In the genomic region with DNA sequence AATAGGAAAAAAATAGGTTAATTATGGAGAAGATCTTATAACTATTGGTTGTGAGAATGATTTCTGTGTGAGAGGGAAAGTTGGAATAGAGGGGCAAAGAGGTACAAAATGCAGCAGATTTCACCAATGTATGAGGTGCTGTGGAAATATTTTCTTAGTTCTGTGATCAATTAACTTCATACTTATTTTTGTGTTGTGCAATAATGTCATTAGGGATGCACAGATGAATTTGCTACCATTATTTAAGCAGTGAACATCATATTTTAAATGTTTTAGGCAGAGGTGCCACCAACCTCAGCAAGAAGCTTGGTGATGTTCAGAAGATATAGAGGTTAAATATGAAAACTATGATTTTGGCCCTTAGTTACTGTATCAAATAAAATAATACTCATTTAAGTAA, we compare ENCODE assay signal across 18 cellular contexts. TPM values are rescaled to one million over a fixed set of nuclear protein-coding genes. Genes with fewer than 3 reads are reported as not detected.
A peak's percentile ranks its signal among the peaks of the same experiment; 100 is the strongest.
DNase-seq lines count a peak whose midpoint lies in the region; ATAC-seq, FAIRE-seq and TF ChIP-seq lines count a peak whose summit lies in the region.
"Had no signal": no experiment of that assay in that cellular context is flagged by ENCODE, and none has a peak within 500 bp of the region (broad histone marks: within the 10 kb centered on the region; RNA-seq: fewer than 3 reads in every experiment).

No MANE protein-coding gene starts in this region.

- H3K9me3 ChIP-seq in OCI-LY7 (ENCODE audit: low read length) (no peaks in the 10 kb centered on the region), K562 (replicated peaks; ENCODE audit: control insufficient read depth, insufficient read depth, low read depth, low read length) (no peaks in the 10 kb centered on the region), gastrocnemius medialis (no peaks in the 10 kb centered on the region)
- H3K9me3 ChIP-seq: gastroesophageal sphincter, Peyer's patch, right lobe of liver, upper lobe of left lung had no signal

- peaks cover 77% of the 10 kb centered on the region for H3K4me1 Mint-ChIP-seq in activated T-cell treated with anti-CD3 and anti-CD28 coated beads, Interleukin-2, amount 50 U/mL, for 4 hours (ENCODE audit: low read depth)

- H3K9ac ChIP-seq in K562 (ENCODE audit: insufficient read depth in 1 of 2, low read depth in 2 of 2, low read length in 2 of 2): no peak overlapping the region

- no peak for DNase-seq in activated T-cell treated with anti-CD3 and anti-CD28 coated beads, Interleukin-2, amount 50 U/mL, for 4 hours
- DNase-seq in activated T-cell treated with anti-CD3 and anti-CD28 coated beads for 4 hours (no peak), OCI-LY7 (ENCODE audit: low spot score) (no peak), K562 (ENCODE audit: extremely low read depth in 1 of 4, low spot score in 3 of 4) (no peak), gastrocnemius medialis (no peak), cortex of kidney (lab: John Stamatoyannopoulos, UW) (no peak), Ammon's horn (ENCODE audit: low spot score) (no peak)
- DNase-seq: activated naive CD4-positive, alpha-beta T cell treated with anti-CD3 and anti-CD28 coated beads, Interleukin-2, amount 10 ng/mL, durations not matched to agents 7 days and 5 days; DMS 273 treated with DMSO at 0.1 percent for 48 hours; NCI-H187 treated with DMSO at 0.1 percent for 48 hours; NCI-H510A treated with DMSO at 0.1 percent for 48 hours; Peyer's patch; right lobe of liver; stimulated activated CD8-positive, alpha-beta memory T cell treated with anti-CD3 and anti-CD28 coated beads, Interleukin-4, amount 100 ng/mL, for 48 hours; upper lobe of left lung had no signal

- no peaks in the 10 kb centered on the region for H3K27me3 Mint-ChIP-seq in activated T-cell treated with anti-CD3 and anti-CD28 coated beads, Interleukin-2, amount 50 U/mL, for 4 hours (ENCODE audit: low read depth)
- H3K27me3 Mint-ChIP-seq: activated naive CD4-positive, alpha-beta T cell treated with anti-CD3 and anti-CD28 coated beads, Interleukin-2, amount 10 ng/mL, durations not matched to agents 7 days and 5 days had no signal

- H4K20me1 ChIP-seq in OCI-LY7 (ENCODE audit: insufficient read depth, low read length): peaks cover 54% of the 10 kb centered on the region
- H4K20me1 ChIP-seq in K562 (replicated peaks; ENCODE audit: control insufficient read depth, insufficient read depth, low read length): peaks cover 34% of the 10 kb centered on the region

- peaks cover 53% of the 10 kb centered on the region for H3K4me1 ChIP-seq in OCI-LY7 (ENCODE audit: insufficient read depth, low read length, poor library complexity, severe bottlenecking)
- H3K4me1 ChIP-seq in K562 (replicated peaks in 1 of 2; ENCODE audit: control insufficient read depth in 2 of 2, insufficient read depth in 2 of 2, low read length in 2 of 2): peaks cover 11 to 27% of the 10 kb centered on the region in 2 experiments; a peak in 4 of 5 replicates
- H3K4me1 ChIP-seq in gastrocnemius medialis: peaks cover 84 to 87% of the 10 kb centered on the region in 2 donors

- intact Hi-C loops in OCI-LY7 (cut with micrococcal nuclease; ENCODE audit: unreplicated experiment) (no loop called here), K562 (cut with micrococcal nuclease) (loop anchor here (2.0 kb wide), 1 partner anchor 20 kb away; no protein-coding TSS in a partner anchor), gastrocnemius medialis (cut with DNase I; ENCODE audit: low total_unique reads) (no loop called here)

- CTCF ChIA-PET in OCI-LY7 (lab: Charles Lee; ENCODE audit: unreplicated experiment): no interaction called here
- CTCF ChIA-PET in K562 (lab: Yijun Ruan, JAX; ENCODE audit: low intra/inter-chr PET ratio): no interaction called here

- in situ Hi-C loops in K562 (cut with MboI): no loop called here
- in situ Hi-C loops in gastrocnemius medialis (cut with MboI; ENCODE audit: low sequenced_read_pairs in 4 of 4): no loop called here

- H3K9me3 Mint-ChIP-seq in activated T-cell treated with anti-CD3 and anti-CD28 coated beads, Interleukin-2, amount 50 U/mL, for 4 hours: no peaks in the 10 kb centered on the region
- H3K9me3 Mint-ChIP-seq: activated naive CD4-positive, alpha-beta T cell treated with anti-CD3 and anti-CD28 coated beads, Interleukin-2, amount 10 ng/mL, durations not matched to agents 7 days and 5 days had no signal

- POLR2A ChIA-PET in OCI-LY7 (lab: Charles Lee): interaction anchor here (1.1 to 4.0 kb wide), 7 partner anchors 9 to 97 kb away, joined by 4 to 18 read pairs (median 8); no protein-coding TSS in a partner anchor
- POLR2A ChIA-PET in K562 (lab: Yijun Ruan, JAX): interaction anchor here (1.3 to 3.9 kb wide), 3 partner anchors 10 to 47 kb away, joined by 4 to 23 read pairs (median 5); no protein-coding TSS in a partner anchor

- H3K27ac ChIP-seq in OCI-LY7 (ENCODE audit: low read depth, low read length, poor library complexity, severe bottlenecking) (no peak overlapping the region), K562 (ENCODE audit: extremely low read depth, low read depth, low read length) (no peak overlapping the region), gastrocnemius medialis (peak overlapping the region; percentile 58 to 92 (median 86))
- H3K27ac ChIP-seq: gastroesophageal sphincter, Peyer's patch, right lobe of liver, upper lobe of left lung had no signal

- H3K4me2 ChIP-seq in OCI-LY7 (ENCODE audit: low read length): peak overlapping the region; percentile 11; the same call in 1 of the 2 replicates
- no peak overlapping the region for H3K4me2 ChIP-seq in K562 (ENCODE audit: insufficient read depth, low read length)

- no peaks in the 10 kb centered on the region for H3K9me1 ChIP-seq in K562 (ENCODE audit: control insufficient read depth, insufficient read depth, low read length)

- H3K4me3 Mint-ChIP-seq in activated T-cell treated with anti-CD3 and anti-CD28 coated beads, Interleukin-2, amount 50 U/mL, for 4 hours: peak overlapping the region; percentile 31
- H3K4me3 Mint-ChIP-seq: activated naive CD4-positive, alpha-beta T cell treated with anti-CD3 and anti-CD28 coated beads, Interleukin-2, amount 10 ng/mL, durations not matched to agents 7 days and 5 days had no signal

- no peak for TF ChIP-seq EP300 in K562 (IDR thresholded peaks at IDR 0.05; ENCODE audit: low read length)

- H2AFZ ChIP-seq in OCI-LY7 (ENCODE audit: low read length) (no peak overlapping the region), K562 (ENCODE audit: low read depth, low read length) (no peak overlapping the region)

- no peaks in the 10 kb centered on the region for H3K27me3 ChIP-seq in K562 (ENCODE audit: control insufficient read depth in 2 of 2, insufficient read depth in 2 of 2, low read length in 2 of 2)
- H3K27me3 ChIP-seq in gastrocnemius medialis: no peaks in the 10 kb centered on the region
- H3K27me3 ChIP-seq: gastroesophageal sphincter, Peyer's patch, right lobe of liver, upper lobe of left lung had no signal

- TF ChIP-seq RAD21 in K562 (CRISPR knock-in tag; conservative IDR thresholded peaks at IDR 0.05 in 1 of 2, IDR thresholded peaks at IDR 0.05 in 1 of 2): no peak

- H3K79me2 ChIP-seq in OCI-LY7 (ENCODE audit: insufficient read depth, low read depth, low read length) (peaks cover 97% of the 10 kb centered on the region), K562 (ENCODE audit: control insufficient read depth, insufficient read depth, low read length) (peaks cover 97% of the 10 kb centered on the region)

- H3K4me3 ChIP-seq in OCI-LY7 (ENCODE audit: low read depth, low read length, poor library complexity, severe bottlenecking) (no peak overlapping the region), K562 (no peak overlapping the region), gastrocnemius medialis (no peak overlapping the region)
- H3K4me3 ChIP-seq: gastroesophageal sphincter, Peyer's patch, right lobe of liver, upper lobe of left lung had no signal

- TF ChIP-seq CTCF in OCI-LY7 (conservative IDR thresholded peaks at IDR 0.05; ENCODE audit: low read length) (no peak), K562 (IDR thresholded peaks at IDR 0.05 in 2 of 3, conservative IDR thresholded peaks at IDR 0.05 in 1 of 3; ENCODE audit: insufficient read depth in 2 of 3, low read depth in 1 of 3, low read length in 3 of 3) (no peak), gastrocnemius medialis (IDR thresholded peaks at IDR 0.05 in 4 of 5, conservative IDR thresholded peaks at IDR 0.05 in 1 of 5) (no peak)

- no TSS peak for BruUV-seq in OCI-LY7 (replicated peaks; lab: Mats Ljungman, UMichigan)
- BruUV-seq in K562 (replicated peaks; lab: Mats Ljungman, UMichigan): no TSS peak

- TF ChIP-seq POLR2A in K562 (conservative IDR thresholded peaks at IDR 0.05): no peak
- no peak for TF ChIP-seq POLR2A in gastrocnemius medialis (IDR thresholded peaks at IDR 0.05)

- ATAC-seq in activated T-cell treated with anti-CD3 and anti-CD28 coated beads, Interleukin-2, amount 50 U/mL, for 4 hours: no peak
- no peak for ATAC-seq in K562
- no peak for ATAC-seq in gastrocnemius medialis
- no peak for ATAC-seq in GM21528 (IDR thresholded peaks at IDR 0.05; ENCODE audit: low FRiP score, unreplicated experiment)
- ATAC-seq: gastroesophageal sphincter, right lobe of liver had no signal

- H3K36me3 Mint-ChIP-seq in activated T-cell treated with anti-CD3 and anti-CD28 coated beads, Interleukin-2, amount 50 U/mL, for 4 hours (ENCODE audit: insufficient read depth): peaks cover 18% of the 10 kb centered on the region

- FAIRE-seq in K562 (lab: Jason Lieb, UNC): no peak
- FAIRE-seq: bronchial epithelial cell had no signal

- H3K9me2 ChIP-seq in OCI-LY7 (ENCODE audit: insufficient read depth, low read length): no peaks in the 10 kb centered on the region

- H3K36me3 ChIP-seq in OCI-LY7 (ENCODE audit: insufficient read depth, low read length) (peaks cover 27% of the 10 kb centered on the region), K562 (ENCODE audit: control insufficient read depth, insufficient read depth, low read length) (peaks cover 35% of the 10 kb centered on the region; the same call in 2 of the 3 replicates), gastrocnemius medialis (no peaks in the 10 kb centered on the region)
- H3K36me3 ChIP-seq: gastroesophageal sphincter, Peyer's patch, right lobe of liver, upper lobe of left lung had no signal

RNA-seq across cellular contexts. Expression of a gene that starts 21.6 kb away (rescaled TPM):
- 100 to 1,000 TPM; 343 to 376 (median 347) TPM for total RNA-seq in activated T-cell treated with anti-CD3 and anti-CD28 coated beads, Interleukin-2, amount 50 U/mL, for 4 hours
- 125 and 163 TPM in 2 replicates for total RNA-seq in OCI-LY7 (2014; rRNA removed; shearing (Covaris generic))
- total RNA-seq in OCI-LY7 (2022) (174 and 184 TPM in 2 replicates), K562 (2014; rRNA removed) (240 and 243 TPM in 2 replicates), K562 (2014; rRNA removed; fragmentation: Illumina TruSeq; extraction: Trizol) (220 and 241 TPM in 2 replicates), K562 (2015; rRNA removed; fragmentation: Illumina TruSeq; extraction: Trizol) (220 and 243 TPM in 2 replicates), K562 (2021) (217 and 231 TPM in 2 replicates), gastrocnemius medialis (100 to 1,000 TPM; 519 to 597 (median 557) TPM)
- 337 and 524 TPM in 2 replicates for total RNA-seq in K562 (2011; cell fraction: chromatin; rRNA removed; ENCODE audit: low replicate concordance)
- total RNA-seq in K562 (2011; cell fraction: nucleolus; rRNA removed): 154 and 188 TPM in 2 replicates
- 277 and 417 TPM in 2 replicates for total RNA-seq in K562 (2011; cell fraction: nucleoplasm; rRNA removed)
- polyA plus RNA-seq in K562 (2011; rRNA removed) (116 and 133 TPM in 2 replicates), K562 (2014; fragmentation: Illumina TruSeq; extraction: Trizol) (202 and 221 TPM in 2 replicates), K562 (2014; fragmentation: Nextera tagmentation; extraction: Ambion mirVana) (10 to 100 TPM; 70.3 to 87.3 TPM), K562 (2014; rRNA removed) (104 and 107 TPM in 2 replicates)
- 101 and 150 TPM in 2 replicates for polyA plus RNA-seq in K562 (2011; cell fraction: cytosol; rRNA removed)
- 108 and 135 TPM in 2 replicates for polyA plus RNA-seq in K562 (2011; cell fraction: nucleus; rRNA removed)
- 74.4 and 91.9 TPM in 2 replicates for polyA plus RNA-seq in K562 (2012)
- 431 and 448 TPM in 2 replicates for polyA minus RNA-seq in K562 (2011; rRNA and poly(A)+ RNA removed)
- polyA minus RNA-seq in K562 (2011; cell fraction: cytosol; rRNA and poly(A)+ RNA removed): 216 and 268 TPM in 2 replicates
- polyA minus RNA-seq in K562 (2011; cell fraction: nucleus; rRNA and poly(A)+ RNA removed): 326 and 485 TPM in 2 replicates

Comparison
In these comparisons a context has a peak if more than half of its experiments do, and no peak if none do; other contexts are left out.
1. H3K27ac ChIP-seq: peak in gastrocnemius medialis (4 of 4); none in OCI-LY7 (single experiment) and K562 (single experiment).